Comparison of ENCODE assay signal across 18 cellular contexts in genomic region chr2:152580722-152581121, GRCh38.
DNase-seq lines count a peak whose midpoint lies in the region; ATAC-seq and TF ChIP-seq lines count a peak whose summit lies in the region.
"Had no signal": no experiment of that assay in that cellular context is flagged by ENCODE, and none has a peak within 500 bp of the region (broad histone marks: within the 10 kb centered on the region; RNA-seq: fewer than 3 reads in every experiment).

No MANE protein-coding gene starts in this region.

- no peak overlapping the region for H3K4me3 Mint-ChIP-seq in GM23338
- H3K4me3 Mint-ChIP-seq in osteocyte (ENCODE audit: unreplicated experiment): no peak overlapping the region
- H3K4me3 Mint-ChIP-seq: activated CD4-positive, alpha-beta memory T cell treated with anti-CD3 and anti-CD28 coated beads for 36 hours; activated T-cell treated with anti-CD3 and anti-CD28 coated beads, Interleukin-2, amount 50 U/mL, for 4 hours had no signal

- H3K36me3 Mint-ChIP-seq in GM23338 (ENCODE audit: low read depth) (peaks cover 7% of the 10 kb centered on the region; the same call in 1 of the 3 replicates), osteocyte (ENCODE audit: unreplicated experiment) (peaks cover 7% of the 10 kb centered on the region)
- H3K36me3 Mint-ChIP-seq: activated CD4-positive, alpha-beta memory T cell treated with anti-CD3 and anti-CD28 coated beads for 36 hours had no signal

- H3K4me1 Mint-ChIP-seq in GM23338 (no peaks in the 10 kb centered on the region), osteocyte (ENCODE audit: unreplicated experiment) (peaks cover 54% of the 10 kb centered on the region)

- H3K9me3 ChIP-seq in ascending aorta (no peaks in the 10 kb centered on the region), uterus (no peaks in the 10 kb centered on the region)
- H3K9me3 ChIP-seq: pancreas, vagina had no signal

- no peaks in the 10 kb centered on the region for H3K9me3 Mint-ChIP-seq in GM23338
- no peaks in the 10 kb centered on the region for H3K9me3 Mint-ChIP-seq in osteocyte (ENCODE audit: unreplicated experiment)
- H3K9me3 Mint-ChIP-seq: activated CD4-positive, alpha-beta memory T cell treated with anti-CD3 and anti-CD28 coated beads for 36 hours; activated T-cell treated with anti-CD3 and anti-CD28 coated beads, Interleukin-2, amount 50 U/mL, for 4 hours had no signal

- intact Hi-C loops in ascending aorta (cut with DNase I) (no loop called here), uterus (cut with DNase I; ENCODE audit: low total_unique reads) (no loop called here)

- no peak overlapping the region for H3K27ac ChIP-seq in GM23338 (ENCODE audit: low read depth)
- H3K27ac ChIP-seq in ascending aorta: peak overlapping the region; percentile 12 to 41
- no peak overlapping the region for H3K27ac ChIP-seq in uterus
- H3K27ac ChIP-seq: pancreas, SK-N-MC, vagina had no signal

- peaks cover 7% of the 10 kb centered on the region for H3K4me1 ChIP-seq in GM23338 (ENCODE audit: insufficient read depth)
- H3K4me1 ChIP-seq in ascending aorta: peaks cover 5 to 17% of the 10 kb centered on the region in 2 donors
- peaks cover 0 to 3% of the 10 kb centered on the region in 2 donors for H3K4me1 ChIP-seq in uterus
- H3K4me1 ChIP-seq: pancreas had no signal

- H3K27me3 ChIP-seq in GM23338 (ENCODE audit: insufficient read depth) (no peaks in the 10 kb centered on the region), ascending aorta (no peaks in the 10 kb centered on the region), uterus (no peaks in the 10 kb centered on the region)
- H3K27me3 ChIP-seq: pancreas, vagina had no signal

- in situ Hi-C loops in KBM-7 (cut with MboI; ENCODE audit: low pct_unique_long_range_greater_than_20kb, low sequenced_read_pairs): no loop called here

- ATAC-seq in GM23338: no peak
- ATAC-seq: activated T-cell treated with anti-CD3 and anti-CD28 coated beads, Interleukin-2, amount 50 U/mL, for 4 hours; pancreas; stimulated activated naive CD8-positive, alpha-beta T cell treated with anti-CD3 and anti-CD28 coated beads, Interleukin-15, Interleukin-2, amounts not matched to agents 100 U/mL and 50 U/mL, for 24 hours had no signal

- no peaks in the 10 kb centered on the region for H3F3A ChIP-seq in GM23338 (replicated peaks; ENCODE audit: low read depth)

- H3K79me2 ChIP-seq in GM23338 (replicated peaks; ENCODE audit: insufficient read depth): no peaks in the 10 kb centered on the region

- H4K20me1 ChIP-seq in GM23338 (replicated peaks; ENCODE audit: insufficient read depth): 0 out of 2 replicates have a peak, but pooled peaks cover 8% of the 10 kb centered on the region

- H3K4me3 ChIP-seq in GM23338 (no peak overlapping the region), ascending aorta (no peak overlapping the region), fibroblast of mammary gland (ENCODE audit: control insufficient read depth, low read depth, low read length) (no peak overlapping the region), uterus (no peak overlapping the region)
- H3K4me3 ChIP-seq: pancreas, SK-N-MC, vagina had no signal

- TF ChIP-seq POLR2A in uterus (IDR thresholded peaks at IDR 0.05): no peak

- H3K27ac Mint-ChIP-seq in GM23338 (peak overlapping the region; percentile 87), osteocyte (ENCODE audit: unreplicated experiment) (peak overlapping the region; percentile 74)
- H3K27ac Mint-ChIP-seq: activated CD4-positive, alpha-beta memory T cell treated with anti-CD3 and anti-CD28 coated beads for 36 hours had no signal

- TF ChIP-seq CTCF in GM23338 (conservative IDR thresholded peaks at IDR 0.05; ENCODE audit: low read depth in 2 of 2) (no peak), ascending aorta (IDR thresholded peaks at IDR 0.05) (no peak), fibroblast of mammary gland (conservative IDR thresholded peaks at IDR 0.05; ENCODE audit: control insufficient read depth, insufficient read depth, low read depth, low read length) (no peak), osteocyte (IDR thresholded peaks at IDR 0.05) (no peak), uterus (IDR thresholded peaks at IDR 0.05) (no peak)

- H3K36me3 ChIP-seq in GM23338 (ENCODE audit: insufficient read depth): no peaks in the 10 kb centered on the region
- no peaks in the 10 kb centered on the region for H3K36me3 ChIP-seq in ascending aorta
- no peaks in the 10 kb centered on the region for H3K36me3 ChIP-seq in uterus
- H3K36me3 ChIP-seq: vagina had no signal

- H3K9me2 ChIP-seq in GM23338 (ENCODE audit: insufficient read depth): no peaks in the 10 kb centered on the region

- H3K27me3 Mint-ChIP-seq in GM23338 (ENCODE audit: insufficient read depth, low read depth, poor library complexity): no peaks in the 10 kb centered on the region
- no peaks in the 10 kb centered on the region for H3K27me3 Mint-ChIP-seq in osteocyte (ENCODE audit: unreplicated experiment)

- H2AFZ ChIP-seq in GM23338: no peak overlapping the region

- H3K4me2 ChIP-seq in GM23338: no peak overlapping the region

- DNase-seq in GM23338 (ENCODE audit: low spot score): no peak
- no peak for DNase-seq in ascending aorta (ENCODE audit: low spot score in 2 of 2)
- DNase-seq in fibroblast of mammary gland (ENCODE audit: low read depth): peak; percentile 50
- DNase-seq in osteocyte (ENCODE audit: extremely low spot score, unreplicated experiment): no peak
- DNase-seq in SHP77 treated with DMSO at 0.1 percent for 48 hours (lab: John Stamatoyannopoulos, UW): no peak
- DNase-seq in KBM-7: no peak
- DNase-seq in activated naive CD4-positive, alpha-beta T cell treated with Interleukin-2 at 50 U/mL for 16 hours: no peak
- no peak for DNase-seq in uterus
- DNase-seq: activated CD4-positive, alpha-beta memory T cell treated with anti-CD3 and anti-CD28 coated beads for 36 hours; activated T-cell treated with anti-CD3 and anti-CD28 coated beads, Interleukin-2, amount 50 U/mL, for 4 hours; Calu3; kidney glomerular epithelial cell; NCI-H1694 treated with DMSO at 0.1 percent for 48 hours; pancreas; stimulated activated CD4-positive, alpha-beta T cell treated with anti-CD3 and anti-CD28 coated beads, Interleukin-12 subunit alpha, Interleukin-12 subunit beta, amount 100 ng/mL, for 4 hours; stimulated activated naive CD8-positive, alpha-beta T cell treated with anti-CD3 and anti-CD28 coated beads, Interleukin-15, Interleukin-2, amounts not matched to agents 100 U/mL and 50 U/mL, for 24 hours had no signal

TF ChIP-seq in GM23338, 12 proteins besides CTCF, POLR2A, EP300 and RAD21 (continues in another document):
- no peak for TF ChIP-seq ETS1 (IDR thresholded peaks at IDR 0.05)
- TF ChIP-seq NANOG (IDR thresholded peaks at IDR 0.05; ENCODE audit: borderline replicate concordance): no peak
- TF ChIP-seq ZNF114 (CRISPR knock-in tag; IDR thresholded peaks at IDR 0.05): no peak
- no peak for TF ChIP-seq EZH2phosphoT487 (IDR thresholded peaks at IDR 0.05; ENCODE audit: unreplicated experiment)
- TF ChIP-seq ZNF331 (CRISPR knock-in tag; IDR thresholded peaks at IDR 0.05; ENCODE audit: low read depth): no peak
- no peak for TF ChIP-seq STAT1 (IDR thresholded peaks at IDR 0.05; ENCODE audit: unreplicated experiment)
- TF ChIP-seq JUNB (IDR thresholded peaks at IDR 0.05; ENCODE audit: unreplicated experiment): no peak
- no peak for TF ChIP-seq CREB1 (CRISPR knock-in tag; IDR thresholded peaks at IDR 0.05; ENCODE audit: low read depth)
- no peak for TF ChIP-seq POLR2AphosphoS5 (IDR thresholded peaks at IDR 0.05; ENCODE audit: low read depth)
- no peak for TF ChIP-seq REST (IDR thresholded peaks at IDR 0.05; ENCODE audit: unreplicated experiment)
- no peak for TF ChIP-seq EZH2 (IDR thresholded peaks at IDR 0.05; ENCODE audit: low read depth, unreplicated experiment)

Comparison
In these comparisons a context has a peak if more than half of its experiments do, and no peak if none do; other contexts are left out.
1. H3K27ac ChIP-seq: peak in ascending aorta (2 of 2); none in GM23338 (single experiment) and uterus (0 of 2).